ENCODE assay signal across 10 cellular contexts in the genomic region with DNA sequence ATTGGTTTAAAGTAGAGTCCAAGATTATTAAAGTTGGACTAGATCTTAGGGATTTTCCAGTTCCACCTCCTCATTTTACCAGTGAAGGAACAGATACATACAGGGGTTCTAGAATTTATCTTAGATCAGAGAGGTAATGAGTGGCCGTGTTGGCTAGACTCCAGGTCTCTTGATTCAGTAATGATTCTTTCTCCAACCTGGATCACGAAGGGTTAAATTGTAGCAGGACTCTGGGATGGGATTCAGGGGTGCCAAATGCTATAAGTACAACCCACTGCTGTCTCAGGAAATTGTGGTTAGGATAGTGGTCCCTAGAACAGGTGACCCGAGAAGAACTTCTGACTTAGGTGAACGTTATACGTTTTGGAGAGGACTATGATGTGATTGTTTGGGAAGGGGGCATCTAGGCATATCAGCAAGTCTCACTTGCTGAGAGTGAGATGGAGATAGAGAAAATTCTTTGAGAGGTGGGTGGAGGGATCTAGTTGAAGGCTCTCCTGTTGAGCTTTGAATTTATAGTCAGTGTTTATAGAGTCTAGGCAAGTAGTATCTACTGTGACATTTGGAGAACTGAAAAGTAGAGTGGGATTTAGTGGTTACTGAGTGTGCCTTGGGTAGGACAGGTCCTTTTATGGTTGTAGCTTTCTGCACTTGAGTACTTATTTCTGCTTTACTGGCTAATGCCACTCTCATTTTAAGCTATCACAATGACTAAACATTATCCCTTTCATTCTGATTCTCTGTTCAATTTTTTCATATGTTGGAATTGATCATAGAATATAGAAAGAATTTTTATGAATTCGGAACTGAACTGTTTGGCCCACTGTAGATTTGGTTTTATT. TPM values are rescaled to one million over a fixed set of nuclear protein-coding genes. Genes with fewer than 3 reads are reported as not detected.
DNase-seq lines count a peak whose midpoint lies in the region; ATAC-seq, FAIRE-seq and TF ChIP-seq lines count a peak whose summit lies in the region.
"Had no signal": no experiment of that assay in that cellular context is flagged by ENCODE, and none has a peak within 500 bp of the region (broad histone marks: within the 10 kb centered on the region; RNA-seq: fewer than 3 reads in every experiment).

No MANE protein-coding gene starts in this region.

- H3K4me1 Mint-ChIP-seq in astrocyte (ENCODE audit: low read depth, unreplicated experiment) (peaks cover 61% of the 10 kb centered on the region), glutamatergic neuron (ENCODE audit: low read depth, unreplicated experiment) (peaks cover 8% of the 10 kb centered on the region)

- H3K79me2 ChIP-seq in astrocyte (ENCODE audit: insufficient read depth, low read length): peaks cover 41% of the 10 kb centered on the region

- H3K27ac ChIP-seq in astrocyte (ENCODE audit: low read depth, low read length) (no peak overlapping the region), RWPE1 (no peak overlapping the region)
- H3K27ac ChIP-seq: esophagus squamous epithelium had no signal

- H3K27ac Mint-ChIP-seq in astrocyte (ENCODE audit: unreplicated experiment) (peak overlapping the region; percentile 77), glutamatergic neuron (ENCODE audit: unreplicated experiment) (no peak overlapping the region)
- H3K27ac Mint-ChIP-seq: nephron had no signal

- TF ChIP-seq CTCF in astrocyte (IDR thresholded peaks at IDR 0.05; ENCODE audit: insufficient read depth, low read depth, low read length): no peak
- no peak for TF ChIP-seq CTCF in RWPE1 (conservative IDR thresholded peaks at IDR 0.05; ENCODE audit: low read depth)
- TF ChIP-seq CTCF in glutamatergic neuron (IDR thresholded peaks at IDR 0.05; ENCODE audit: partially characterized antibody, unreplicated experiment): no peak

- H3K4me3 Mint-ChIP-seq in astrocyte (ENCODE audit: unreplicated experiment): no peak overlapping the region
- no peak overlapping the region for H3K4me3 Mint-ChIP-seq in glutamatergic neuron (ENCODE audit: unreplicated experiment)
- H3K4me3 Mint-ChIP-seq: nephron had no signal

- no peak overlapping the region for H2AFZ ChIP-seq in astrocyte (ENCODE audit: low read depth, low read length)

- FAIRE-seq in GM12892 (lab: Jason Lieb, UNC) (peak; percentile 85), astrocyte (lab: Jason Lieb, UNC) (no peak)

- 0 out of 2 replicates have a peak, but pooled peaks have one; percentile 46 for TF ChIP-seq POLR2A in GM12892 (IDR thresholded peaks at IDR 0.05; ENCODE audit: low read depth, low read length)

- H3K27me3 Mint-ChIP-seq in astrocyte (ENCODE audit: low read depth, unreplicated experiment) (no peaks in the 10 kb centered on the region), glutamatergic neuron (ENCODE audit: unreplicated experiment) (no peaks in the 10 kb centered on the region)

- H3K27me3 ChIP-seq in astrocyte (ENCODE audit: insufficient read depth, low read length): no peaks in the 10 kb centered on the region
- H3K27me3 ChIP-seq: esophagus squamous epithelium had no signal

- H3K9me3 Mint-ChIP-seq in astrocyte (ENCODE audit: unreplicated experiment) (no peaks in the 10 kb centered on the region), glutamatergic neuron (ENCODE audit: unreplicated experiment) (no peaks in the 10 kb centered on the region)
- H3K9me3 Mint-ChIP-seq: nephron had no signal

- POLR2A ChIA-PET in RWPE1 (lab: Yijun Ruan, JAX; ENCODE audit: low non-redundant PET): no interaction called here

- H3K4me1 ChIP-seq in astrocyte (ENCODE audit: insufficient read depth, low read length): peaks cover 20% of the 10 kb centered on the region

- ATAC-seq in GM19438 (IDR thresholded peaks at IDR 0.05; ENCODE audit: low read depth, unreplicated experiment): peak; percentile 72
- ATAC-seq in HG03064 (IDR thresholded peaks at IDR 0.05; ENCODE audit: low read depth, unreplicated experiment): peak; percentile 76

- H3K9me3 ChIP-seq in astrocyte (ENCODE audit: insufficient read depth, low read depth, low read length): no peaks in the 10 kb centered on the region
- H3K9me3 ChIP-seq: esophagus squamous epithelium had no signal

- no peak overlapping the region for H3K4me2 ChIP-seq in astrocyte (ENCODE audit: low read length)

- H3K36me3 Mint-ChIP-seq in astrocyte (ENCODE audit: low read depth, unreplicated experiment): peaks cover 2% of the 10 kb centered on the region
- H3K36me3 Mint-ChIP-seq in glutamatergic neuron (ENCODE audit: unreplicated experiment): no peaks in the 10 kb centered on the region

- H3K9ac ChIP-seq in astrocyte (ENCODE audit: low read length): no peak overlapping the region

- H3K4me3 ChIP-seq in astrocyte (ENCODE audit: insufficient read depth, low read depth, low read length): no peak overlapping the region
- H3K4me3 ChIP-seq: esophagus squamous epithelium had no signal

- H4K20me1 ChIP-seq in astrocyte (ENCODE audit: insufficient read depth, low read length): peaks cover 5% of the 10 kb centered on the region

- DNase-seq in GM12892 (ENCODE audit: insufficient read length) (no peak), astrocyte (ENCODE audit: low read depth) (no peak), RWPE1 (ENCODE audit: low spot score) (no peak), AG20443 (ENCODE audit: low spot score) (no peak), glutamatergic neuron (no peak), A172 (ENCODE audit: low spot score) (no peak)
- DNase-seq: esophagus squamous epithelium had no signal

- CTCF ChIA-PET in RWPE1 (lab: Yijun Ruan, JAX): interaction anchor here (0.6 to 0.7 kb wide), 5 partner anchors 27 to 1925 kb away, joined by 3 to 10 read pairs (median 4); no protein-coding TSS in a partner anchor

- no peaks in the 10 kb centered on the region for H3K36me3 ChIP-seq in astrocyte (ENCODE audit: insufficient read depth, low read length)
- H3K36me3 ChIP-seq: esophagus squamous epithelium had no signal

RNA-seq across cellular contexts. Expression of gene ST7, which starts 58.3 kb away (rescaled TPM):
- 61.1 TPM for polyA plus RNA-seq in GM12892 (2012; ENCODE audit: missing spikeins)
- total RNA-seq in astrocyte (37.9 and 39.3 TPM in 2 replicates), glutamatergic neuron (ENCODE audit: unreplicated experiment) (107 TPM)
- total RNA-seq in A172 (2014; rRNA removed; shearing (Covaris generic)): 11.9 and 12.9 TPM in 2 replicates
